Comparison of ENCODE assay signal across 10 cellular contexts in genomic region chr1:66207484-66207883, GRCh38.
A peak's percentile ranks its signal among the peaks of the same experiment; 100 is the strongest.
DNase-seq lines count a peak whose midpoint lies in the region; ATAC-seq lines count a peak whose summit lies in the region.
"Had no signal": no experiment of that assay in that cellular context is flagged by ENCODE, and none has a peak within 500 bp of the region (broad histone marks: within the 10 kb centered on the region; RNA-seq: fewer than 3 reads in every experiment).

No MANE protein-coding gene starts in this region.

- peak overlapping the region; percentile 56 for H3K4me3 ChIP-seq in endocrine pancreas (ENCODE audit: control insufficient read depth, insufficient read depth, low read length)

- DNase-seq in AG20443 (ENCODE audit: low spot score) (peak; percentile 76), NCI-H1105 treated with DMSO at 0.1 percent for 48 hours (lab: John Stamatoyannopoulos, UW) (peak; percentile 62), mucosa of gallbladder (ENCODE audit: low spot score) (peak; percentile 10), immature natural killer cell (no peak)
- no peak for DNase-seq in activated CD4-positive, alpha-beta T cell treated with anti-CD3 and anti-CD28 coated beads for 48 hours
- DNase-seq: CD8-positive, alpha-beta T cell; SHP77 had no signal

- peaks cover 0 to 5% (median 2%) of the 10 kb centered on the region in 6 donors for H3K9me3 Mint-ChIP-seq in immature natural killer cell

- no peaks in the 10 kb centered on the region for H3K4me1 Mint-ChIP-seq in immature natural killer cell

- no peaks in the 10 kb centered on the region for H3K36me3 ChIP-seq in endocrine pancreas (ENCODE audit: control insufficient read depth, insufficient read depth, low read length)

- H3K27me3 ChIP-seq in endocrine pancreas (ENCODE audit: control insufficient read depth, insufficient read depth, low read length): no peaks in the 10 kb centered on the region

- ATAC-seq in GM18861 (IDR thresholded peaks at IDR 0.05; ENCODE audit: unreplicated experiment): no peak
- ATAC-seq in HG02623 (IDR thresholded peaks at IDR 0.05; ENCODE audit: unreplicated experiment): no peak
- ATAC-seq: CD8-positive, alpha-beta T cell had no signal

- H3K4me3 Mint-ChIP-seq in immature natural killer cell: no peak overlapping the region
- H3K4me3 Mint-ChIP-seq: CD8-positive, alpha-beta T cell had no signal

- H3K9me3 ChIP-seq in endocrine pancreas (ENCODE audit: control insufficient read depth, low read length): no peaks in the 10 kb centered on the region

- H3K36me3 Mint-ChIP-seq in immature natural killer cell: no peaks in the 10 kb centered on the region
- H3K36me3 Mint-ChIP-seq: CD8-positive, alpha-beta T cell had no signal

- no peak overlapping the region for H3K27ac Mint-ChIP-seq in immature natural killer cell
- H3K27ac Mint-ChIP-seq: CD8-positive, alpha-beta T cell had no signal

- peaks cover 2 to 5% (median 3%) of the 10 kb centered on the region in 3 donors for H3K27me3 Mint-ChIP-seq in immature natural killer cell (ENCODE audit: low read depth in 3 of 3)

- H3K4me1 ChIP-seq in endocrine pancreas (ENCODE audit: control insufficient read depth, insufficient read depth, low read length): peaks cover 16% of the 10 kb centered on the region

- H3K9ac ChIP-seq in endocrine pancreas (ENCODE audit: control insufficient read depth, insufficient read depth, low read length): no peak overlapping the region

Comparison
In these comparisons a context has a peak if more than half of its experiments do, and no peak if none do; other contexts are left out.
1. DNase-seq: peak in AG20443 (single experiment), NCI-H1105 treated with DMSO at 0.1 percent for 48 hours (single experiment) and mucosa of gallbladder (single experiment); none in immature natural killer cell (0 of 3) and activated CD4-positive, alpha-beta T cell treated with anti-CD3 and anti-CD28 coated beads for 48 hours (single experiment).